Comparison of ENCODE assay signal across 1 cellular context in the genomic region with DNA sequence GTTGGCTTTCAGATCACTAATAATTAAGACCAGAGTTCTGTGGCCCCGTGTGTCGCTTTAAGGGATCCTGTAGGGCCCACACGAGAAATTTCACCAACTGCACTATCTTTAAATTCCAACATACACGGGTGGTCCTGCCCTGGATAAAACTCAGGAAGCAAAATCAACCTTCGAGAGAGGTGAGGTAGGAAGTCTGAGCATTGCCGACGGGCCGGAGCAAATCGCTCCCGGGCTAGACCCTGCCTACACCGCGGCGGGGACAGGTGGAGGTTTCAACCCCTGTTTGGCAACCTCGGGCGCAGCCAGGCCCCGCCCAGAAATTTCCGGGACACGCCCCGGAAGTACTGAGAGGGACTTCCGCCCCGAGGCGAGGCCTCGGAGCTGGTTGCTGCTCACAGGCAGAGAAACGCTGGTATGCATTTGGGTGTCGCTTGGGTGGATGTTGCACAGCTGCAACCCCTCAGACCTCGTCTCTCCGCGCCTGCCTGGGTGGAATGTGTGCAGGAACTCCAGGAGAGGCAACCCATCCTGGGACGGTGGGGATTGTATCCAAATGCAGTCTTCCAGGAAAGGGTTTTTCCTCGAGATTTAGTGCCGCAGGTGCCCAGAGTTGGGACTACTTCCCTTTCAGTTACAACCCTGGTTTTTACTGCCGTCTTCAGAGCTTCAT.
TF ChIP-seq lines count a peak whose summit lies in the region.

No MANE protein-coding gene starts in this region.

TF ChIP-seq in GM23338, 12 proteins besides CTCF, POLR2A, EP300 and RAD21 (continued from another document):
- TF ChIP-seq, protein P1, sequence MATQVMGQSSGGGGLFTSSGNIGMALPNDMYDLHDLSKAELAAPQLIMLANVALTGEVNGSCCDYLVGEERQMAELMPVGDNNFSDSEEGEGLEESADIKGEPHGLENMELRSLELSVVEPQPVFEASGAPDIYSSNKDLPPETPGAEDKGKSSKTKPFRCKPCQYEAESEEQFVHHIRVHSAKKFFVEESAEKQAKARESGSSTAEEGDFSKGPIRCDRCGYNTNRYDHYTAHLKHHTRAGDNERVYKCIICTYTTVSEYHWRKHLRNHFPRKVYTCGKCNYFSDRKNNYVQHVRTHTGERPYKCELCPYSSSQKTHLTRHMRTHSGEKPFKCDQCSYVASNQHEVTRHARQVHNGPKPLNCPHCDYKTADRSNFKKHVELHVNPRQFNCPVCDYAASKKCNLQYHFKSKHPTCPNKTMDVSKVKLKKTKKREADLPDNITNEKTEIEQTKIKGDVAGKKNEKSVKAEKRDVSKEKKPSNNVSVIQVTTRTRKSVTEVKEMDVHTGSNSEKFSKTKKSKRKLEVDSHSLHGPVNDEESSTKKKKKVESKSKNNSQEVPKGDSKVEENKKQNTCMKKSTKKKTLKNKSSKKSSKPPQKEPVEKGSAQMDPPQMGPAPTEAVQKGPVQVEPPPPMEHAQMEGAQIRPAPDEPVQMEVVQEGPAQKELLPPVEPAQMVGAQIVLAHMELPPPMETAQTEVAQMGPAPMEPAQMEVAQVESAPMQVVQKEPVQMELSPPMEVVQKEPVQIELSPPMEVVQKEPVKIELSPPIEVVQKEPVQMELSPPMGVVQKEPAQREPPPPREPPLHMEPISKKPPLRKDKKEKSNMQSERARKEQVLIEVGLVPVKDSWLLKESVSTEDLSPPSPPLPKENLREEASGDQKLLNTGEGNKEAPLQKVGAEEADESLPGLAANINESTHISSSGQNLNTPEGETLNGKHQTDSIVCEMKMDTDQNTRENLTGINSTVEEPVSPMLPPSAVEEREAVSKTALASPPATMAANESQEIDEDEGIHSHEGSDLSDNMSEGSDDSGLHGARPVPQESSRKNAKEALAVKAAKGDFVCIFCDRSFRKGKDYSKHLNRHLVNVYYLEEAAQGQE (IDR thresholded peaks at IDR 0.05; ENCODE audit: unreplicated experiment) = no peak
- TF ChIP-seq EZH2phosphoT487 (IDR thresholded peaks at IDR 0.05; ENCODE audit: unreplicated experiment) = no peak
- TF ChIP-seq, protein P2, sequence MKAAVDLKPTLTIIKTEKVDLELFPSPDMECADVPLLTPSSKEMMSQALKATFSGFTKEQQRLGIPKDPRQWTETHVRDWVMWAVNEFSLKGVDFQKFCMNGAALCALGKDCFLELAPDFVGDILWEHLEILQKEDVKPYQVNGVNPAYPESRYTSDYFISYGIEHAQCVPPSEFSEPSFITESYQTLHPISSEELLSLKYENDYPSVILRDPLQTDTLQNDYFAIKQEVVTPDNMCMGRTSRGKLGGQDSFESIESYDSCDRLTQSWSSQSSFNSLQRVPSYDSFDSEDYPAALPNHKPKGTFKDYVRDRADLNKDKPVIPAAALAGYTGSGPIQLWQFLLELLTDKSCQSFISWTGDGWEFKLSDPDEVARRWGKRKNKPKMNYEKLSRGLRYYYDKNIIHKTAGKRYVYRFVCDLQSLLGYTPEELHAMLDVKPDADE (IDR thresholded peaks at IDR 0.05) = no peak
TF ChIP-seq in GM23338: peak in this region for 1.
